ENCODE assay signal across 30 cellular contexts in the genomic region with DNA sequence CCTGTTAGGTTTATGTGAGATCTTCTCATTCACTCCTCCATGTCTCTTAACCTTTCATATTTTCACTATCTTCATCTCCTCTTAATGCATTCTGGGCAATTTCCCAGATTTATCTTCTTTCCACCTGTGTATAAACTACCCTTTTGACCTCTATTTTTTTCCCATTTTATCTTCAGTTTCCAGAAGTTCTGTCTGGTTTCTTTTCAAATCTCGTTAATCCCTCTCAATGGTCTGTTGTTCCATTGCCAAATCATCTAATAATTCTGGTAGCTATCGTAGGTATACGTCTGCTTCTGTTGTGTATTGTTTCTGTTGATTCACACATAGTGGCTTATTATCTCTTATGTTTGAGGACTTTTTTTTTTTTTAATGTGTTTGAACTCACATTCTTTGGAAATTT. TPM values are rescaled to one million over a fixed set of nuclear protein-coding genes. Genes with fewer than 3 reads are reported as not detected.
"Had no signal": no experiment of that assay in that cellular context is flagged by ENCODE, and none has a peak within 500 bp of the region (broad histone marks: within the 10 kb centered on the region; RNA-seq: fewer than 3 reads in every experiment).

No MANE protein-coding gene starts in this region.

- H3K9me3 Mint-ChIP-seq: natural killer cell treated with Interleukin-12 subunit alpha and Interleukin-12 subunit beta and Interleukin-15 and Interleukin-18, amount 100 ng/mL, for 72 hours; neural crest cell; stimulated activated naive CD8-positive, alpha-beta T cell treated with anti-CD3 and anti-CD28 coated beads, Interleukin-15, Interleukin-2, amounts not matched to agents 100 ng/mL and 50 ng/mL, for 24 hours had no signal

- H3K79me2 ChIP-seq: parathyroid adenoma had no signal

- H3K4me1 ChIP-seq: parathyroid adenoma, psoas muscle, right lobe of liver, sigmoid colon, stomach, thyroid gland, tibial nerve, vagina had no signal

- DNase-seq: naive thymus-derived CD8-positive, alpha-beta T cell; nephron progenitor cell; nucleus accumbens; posterior cingulate gyrus; psoas muscle; right cardiac atrium; right lobe of liver; sigmoid colon; small intestine; stimulated activated CD4-positive, alpha-beta T cell treated with anti-CD3 and anti-CD28 coated beads, Interleukin-12 subunit alpha, Interleukin-12 subunit beta, amount 100 ng/mL, for 4 hours; stimulated activated CD4-positive, alpha-beta T cell treated with anti-CD3 and anti-CD28 coated beads, Interleukin-1b, Interleukin-23, amount 100 ng/mL, for 48 hours; stimulated activated CD4-positive, alpha-beta T cell treated with anti-CD3 and anti-CD28 coated beads, Interleukin-4, amount 100 ng/mL, for 1 hour; stimulated activated CD4-positive, alpha-beta T cell treated with anti-CD3 and anti-CD28 coated beads, Interleukin-4, amount 100 ng/mL, for 4 hours; stimulated activated CD8-positive, alpha-beta memory T cell treated with anti-CD3 and anti-CD28 coated beads, Interleukin-4, amount 100 ng/mL, for 48 hours; stimulated activated naive CD4-positive, alpha-beta T cell treated with Interleukin-2 at 50 U/mL for 16 hours; stomach; thyroid gland; trophoblast cell; upper lobe of left lung had no signal

- H3K4me1 Mint-ChIP-seq: nephron progenitor cell; neural crest cell; stimulated activated memory B cell treated with anti-CD40 and anti-IgM and Interleukin-4, amounts not matched to agents 10 μg/mL and 1 μg/mL and 100 μg/mL, for 72 hours had no signal

- H3K36me3 Mint-ChIP-seq: naive thymus-derived CD8-positive, alpha-beta T cell; natural killer cell treated with Interleukin-12 subunit alpha and Interleukin-12 subunit beta and Interleukin-15 and Interleukin-18, amount 100 ng/mL, for 72 hours; stimulated activated memory B cell treated with anti-CD40 and anti-IgM and Interleukin-4, amounts not matched to agents 10 μg/mL and 1 μg/mL and 100 μg/mL, for 72 hours had no signal

- FAIRE-seq: small intestine, urothelium cell line had no signal

- H3K27ac Mint-ChIP-seq: naive thymus-derived CD8-positive, alpha-beta T cell; natural killer cell treated with Interleukin-12 subunit alpha and Interleukin-12 subunit beta and Interleukin-15 and Interleukin-18, amount 100 ng/mL, for 72 hours; nephron progenitor cell; progenitor cell of endocrine pancreas; stimulated activated memory B cell treated with anti-CD40 and anti-IgM and Interleukin-4, amounts not matched to agents 10 μg/mL and 1 μg/mL and 100 μg/mL, for 72 hours; stimulated activated naive CD8-positive, alpha-beta T cell treated with anti-CD3 and anti-CD28 coated beads, Interleukin-15, Interleukin-2, amounts not matched to agents 100 ng/mL and 50 ng/mL, for 24 hours had no signal

- H3K9me3 ChIP-seq: neutrophil, psoas muscle, right lobe of liver, sigmoid colon, stomach, thoracic aorta, thyroid gland, tibial nerve, upper lobe of left lung, vagina had no signal

- H3K9ac ChIP-seq: parathyroid adenoma had no signal

- H3K27me3 Mint-ChIP-seq: progenitor cell of endocrine pancreas had no signal

- H3K27me3 ChIP-seq: neutrophil, right lobe of liver, sigmoid colon, stomach, thyroid gland, tibial nerve, upper lobe of left lung, vagina had no signal

- ATAC-seq: naive thymus-derived CD8-positive, alpha-beta T cell; natural killer cell treated with Interleukin-12 subunit alpha and Interleukin-12 subunit beta and Interleukin-15 and Interleukin-18, amount 100 ng/mL, for 72 hours; psoas muscle; right cardiac atrium; right lobe of liver; stimulated activated memory B cell treated with anti-CD40 and anti-IgM and Interleukin-4, amounts not matched to agents 10 μg/mL and 1 μg/mL and 100 μg/mL, for 72 hours had no signal

- H3K36me3 ChIP-seq: neutrophil, right lobe of liver, sigmoid colon, stomach, thoracic aorta, thyroid gland, tibial nerve, upper lobe of left lung, vagina had no signal

- H3K4me3 ChIP-seq: psoas muscle, right lobe of liver, sigmoid colon, stomach, thoracic aorta, thyroid gland, tibial nerve, upper lobe of left lung, vagina had no signal

- H3K27ac ChIP-seq: neutrophil, parathyroid adenoma, psoas muscle, right lobe of liver, sigmoid colon, stomach, thoracic aorta, thyroid gland, tibial nerve, upper lobe of left lung, vagina had no signal

- H2AFZ ChIP-seq: parathyroid adenoma had no signal

- H3K4me3 Mint-ChIP-seq: naive thymus-derived CD8-positive, alpha-beta T cell; natural killer cell treated with Interleukin-12 subunit alpha and Interleukin-12 subunit beta and Interleukin-15 and Interleukin-18, amount 100 ng/mL, for 72 hours; nephron progenitor cell; neural crest cell; stimulated activated memory B cell treated with anti-CD40 and anti-IgM and Interleukin-4, amounts not matched to agents 10 μg/mL and 1 μg/mL and 100 μg/mL, for 72 hours; stimulated activated naive CD8-positive, alpha-beta T cell treated with anti-CD3 and anti-CD28 coated beads, Interleukin-15, Interleukin-2, amounts not matched to agents 100 ng/mL and 50 ng/mL, for 24 hours had no signal

RNA-seq across cellular contexts. Expression of gene PTPRF, which starts 51.3 kb away (rescaled TPM):
- polyA plus RNA-seq: naive thymus-derived CD8-positive, alpha-beta T cell had no signal
